In the genomic region with DNA sequence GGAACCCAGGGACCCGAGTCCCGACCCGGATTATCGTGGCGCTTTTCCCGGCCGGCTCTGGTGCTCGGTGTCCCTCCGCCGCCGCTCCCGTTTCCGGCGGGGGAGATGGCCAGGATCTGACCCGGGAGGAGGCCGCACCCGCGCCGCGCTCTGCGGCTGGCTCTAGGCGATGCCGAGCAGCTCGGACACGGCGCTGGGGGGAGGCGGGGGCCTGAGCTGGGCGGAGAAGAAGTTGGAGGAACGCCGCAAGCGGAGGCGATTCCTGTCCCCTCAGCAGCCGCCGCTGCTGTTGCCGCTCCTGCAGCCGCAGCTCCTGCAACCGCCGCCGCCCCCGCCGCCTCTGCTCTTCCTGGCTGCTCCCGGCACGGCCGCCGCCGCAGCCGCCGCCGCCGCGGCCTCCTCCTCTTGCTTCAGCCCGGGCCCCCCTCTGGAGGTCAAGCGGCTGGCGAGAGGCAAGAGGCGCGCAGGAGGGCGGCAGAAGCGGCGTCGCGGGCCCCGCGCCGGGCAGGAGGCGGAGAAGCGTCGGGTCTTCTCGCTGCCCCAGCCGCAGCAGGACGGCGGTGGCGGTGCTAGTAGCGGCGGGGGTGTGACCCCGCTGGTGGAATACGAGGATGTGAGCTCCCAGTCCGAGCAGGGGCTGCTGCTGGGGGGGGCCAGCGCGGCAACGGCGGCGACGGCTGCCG, we compare ENCODE assay signal across 8 cellular contexts. TPM values are rescaled to one million over a fixed set of nuclear protein-coding genes. Genes with fewer than 3 reads are reported as not detected.
A peak's percentile ranks its signal among the peaks of the same experiment; 100 is the strongest.
DNase-seq lines count a peak whose midpoint lies in the region; ATAC-seq and TF ChIP-seq lines count a peak whose summit lies in the region.

No MANE protein-coding gene starts in this region.

- H3K36me3 Mint-ChIP-seq in activated B cell treated with CpG ODN at 0.5 μM for 24 hours (ENCODE audit: low read depth) = peaks cover 19% of the 10 kb centered on the region

- no peak for TF ChIP-seq CTCF in activated B cell treated with CpG ODN at 0.5 μM for 24 hours (IDR thresholded peaks at IDR 0.05)

- peak overlapping the region; percentile 100 for H3K27ac Mint-ChIP-seq in activated B cell treated with CpG ODN at 0.5 μM for 24 hours

- intact Hi-C loops in activated B cell treated with CpG ODN at 0.5 μM for 24 hours (cut with micrococcal nuclease) = loop anchor here (1.0 to 5.0 kb wide), 6 partner anchors 36 to 1932 kb away; no protein-coding TSS in a partner anchor

- H3K27ac ChIP-seq in caudate nucleus (ENCODE audit: low read depth, low read length) = peak overlapping the region; percentile 94

- ATAC-seq in activated B cell treated with CpG ODN at 0.5 μM for 24 hours (ENCODE audit: low read depth) (no peak), GM21619 (IDR thresholded peaks at IDR 0.05; ENCODE audit: unreplicated experiment) (no peak)

- POLR2A ChIA-PET in activated B cell treated with CpG ODN at 0.5 μM for 24 hours (lab: Charles Lee) = interaction anchor here (0.6 to 3.7 kb wide), 18 partner anchors 9 to 384 kb away, joined by 3 to 26 read pairs (median 5); a partner anchor contains a TSS

- peaks cover 54% of the 10 kb centered on the region for H3K4me1 Mint-ChIP-seq in activated B cell treated with CpG ODN at 0.5 μM for 24 hours

- CTCF ChIA-PET in activated B cell treated with CpG ODN at 0.5 μM for 24 hours (lab: Charles Lee) = interaction anchor here (0.7 to 8.3 kb wide), 4 partner anchors 54 to 184 kb away, joined by 3 to 78 read pairs (median 6); a partner anchor contains a TSS

- H3K4me3 Mint-ChIP-seq in activated B cell treated with CpG ODN at 0.5 μM for 24 hours = peak overlapping the region; percentile 99

- no peaks in the 10 kb centered on the region for H3K9me3 Mint-ChIP-seq in activated B cell treated with CpG ODN at 0.5 μM for 24 hours

- peak; percentile 50 for DNase-seq in ELF-1 (ENCODE audit: low read depth, low spot score)
- peak; percentile 54 for DNase-seq in HT-29 (ENCODE audit: low spot score)
- DNase-seq in activated B cell treated with CpG ODN at 0.5 μM for 24 hours = peak; percentile 56
- DNase-seq in caudate nucleus (lab: John Stamatoyannopoulos, UW) = peak in 41 of 61 donors; percentile 1 to 77 (median 48)
- peak; percentile 14 for DNase-seq in kidney glomerular epithelial cell (lab: John Stamatoyannopoulos, UW)
- DNase-seq in stimulated activated CD4-positive, alpha-beta T cell treated with anti-CD3 and anti-CD28 coated beads, Interleukin-15, amount 100 ng/mL, for 24 hours = peak; percentile 61
- no peak for DNase-seq in OCI-M2 (lab: John Stamatoyannopoulos, UW; ENCODE audit: unreplicated experiment)

- no peaks in the 10 kb centered on the region for H3K27me3 Mint-ChIP-seq in activated B cell treated with CpG ODN at 0.5 μM for 24 hours

RNA-seq across cellular contexts. Expression of a gene that starts 0.6 kb away (rescaled TPM):
- total RNA-seq in HT-29 (2014; rRNA removed; shearing (Covaris generic)) = 61.4 and 64.6 TPM in 2 replicates
- total RNA-seq in activated B cell treated with CpG ODN at 0.5 μM for 24 hours = 70.9 and 83.6 TPM in 2 replicates
